ENCODE assay signal across 32 cellular contexts in the genomic region with DNA sequence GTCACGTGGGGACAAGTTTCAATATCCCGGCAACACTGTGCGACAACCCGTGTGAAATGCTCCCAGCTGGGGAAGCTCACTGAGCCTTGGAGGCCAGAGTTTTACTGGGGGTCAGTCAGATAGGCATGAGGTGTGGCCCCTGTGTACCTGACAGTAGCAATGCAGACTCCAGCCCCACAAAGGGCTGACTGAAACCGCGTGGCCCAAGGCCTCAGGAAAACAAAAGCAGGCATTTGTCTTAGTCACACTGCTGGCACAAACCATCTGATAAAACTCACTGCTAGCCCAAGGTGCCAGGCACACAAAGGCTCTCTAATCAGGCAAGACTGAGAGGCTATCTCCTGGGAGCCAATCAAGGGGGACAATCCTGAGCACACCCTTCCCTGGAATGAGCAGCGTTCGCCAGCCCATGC.
DNase-seq lines count a peak whose midpoint lies in the region; ATAC-seq, FAIRE-seq and TF ChIP-seq lines count a peak whose summit lies in the region.
"Had no signal": no experiment of that assay in that cellular context is flagged by ENCODE, and none has a peak within 500 bp of the region (broad histone marks: within the 10 kb centered on the region; RNA-seq: fewer than 3 reads in every experiment).

No MANE protein-coding gene starts in this region.

- peaks cover 18% of the 10 kb centered on the region for H3K4me1 Mint-ChIP-seq in Caco-2 (ENCODE audit: low read depth, unreplicated experiment)
- H3K4me1 Mint-ChIP-seq: activated CD4-positive, alpha-beta T cell treated with anti-CD3 and anti-CD28 coated beads for 36 hours; activated naive CD4-positive, alpha-beta T cell treated with anti-CD3 and anti-CD28 coated beads, Interleukin-2, amount 10 ng/mL, durations not matched to agents 7 days and 5 days; activated T-helper 17 cell treated with anti-CD3 and anti-CD28 coated beads, Interleukin-2, amount 50 U/mL, for 72 hours; naive B cell; stimulated activated memory B cell treated with anti-CD40 and anti-IgM and Interleukin-4, amounts not matched to agents 10 μg/mL and 1 μg/mL and 100 μg/mL, for 72 hours had no signal

- 14 to 20% methylated on average over 8 of the region's 8 CpGs for WGBS in pancreas, 2 donors

- H3K27me3 ChIP-seq in Caco-2 (replicated peaks; ENCODE audit: control insufficient read depth, insufficient read depth, low read length) (no peaks in the 10 kb centered on the region; the same call in 1 of the 2 replicates), MG63 (no peaks in the 10 kb centered on the region), pancreas (no peaks in the 10 kb centered on the region)
- H3K27me3 ChIP-seq: adrenal gland, brain microvascular endothelial cell, left lung, uterus had no signal

- H3K27ac ChIP-seq in epithelial cell of prostate: no peak overlapping the region
- peak overlapping the region; percentile 42 to 75 (median 48) for H3K27ac ChIP-seq in pancreas
- H3K27ac ChIP-seq: adrenal gland, brain microvascular endothelial cell, GM23248, left lung, uterus, VCaP had no signal

- peak overlapping the region; percentile 20 for H3K27ac Mint-ChIP-seq in Caco-2 (ENCODE audit: unreplicated experiment)
- H3K27ac Mint-ChIP-seq: activated CD4-positive, alpha-beta T cell treated with anti-CD3 and anti-CD28 coated beads for 36 hours; activated CD8-positive, alpha-beta T cell treated with anti-CD3 and anti-CD28 coated beads, Interleukin-2, amount 10 ng/mL, durations not matched to agents 7 days and 5 days; activated naive CD4-positive, alpha-beta T cell treated with anti-CD3 and anti-CD28 coated beads, Interleukin-2, amount 10 ng/mL, durations not matched to agents 7 days and 5 days; activated T-helper 17 cell treated with anti-CD3 and anti-CD28 coated beads, Interleukin-2, amount 50 U/mL, for 72 hours; naive B cell; stimulated activated memory B cell treated with anti-CD40 and anti-IgM and Interleukin-4, amounts not matched to agents 10 μg/mL and 1 μg/mL and 100 μg/mL, for 72 hours had no signal

- peaks cover 26% of the 10 kb centered on the region for H3K4me1 ChIP-seq in Caco-2
- peaks cover 4 to 17% (median 10%) of the 10 kb centered on the region in 3 donors for H3K4me1 ChIP-seq in pancreas
- H3K4me1 ChIP-seq: adrenal gland, left lung, uterus had no signal

- peaks cover 1% of the 10 kb centered on the region; the same call in 1 of the 2 replicates for H3K36me3 ChIP-seq in Caco-2 (ENCODE audit: control insufficient read depth, insufficient read depth, low read length)
- H3K36me3 ChIP-seq in MG63: no peaks in the 10 kb centered on the region
- H3K36me3 ChIP-seq in pancreas: no peaks in the 10 kb centered on the region
- H3K36me3 ChIP-seq: adrenal gland, brain microvascular endothelial cell, left lung, uterus had no signal

- POLR2A ChIA-PET in Caco-2 (lab: Charles Lee): no interaction called here

- DNase-seq in Caco-2: no peak
- peak; percentile 5 for DNase-seq in MG63
- DNase-seq in epithelial cell of prostate (ENCODE audit: low read depth, low spot score): peak; percentile 12
- DNase-seq in pancreas: peak in 4 of 6 donors; percentile 49 to 63 (median 60)
- no peak for DNase-seq in GOT3 (lab: John Stamatoyannopoulos, UW)
- DNase-seq in NAMALWA (ENCODE audit: low spot score): no peak
- no peak for DNase-seq in NCI-H128 (lab: John Stamatoyannopoulos, UW; ENCODE audit: unreplicated experiment)
- DNase-seq: activated CD4-positive, alpha-beta T cell treated with anti-CD3 and anti-CD28 coated beads for 36 hours; activated CD8-positive, alpha-beta T cell treated with anti-CD3 and anti-CD28 coated beads, Interleukin-2, amount 10 ng/mL, durations not matched to agents 7 days and 5 days; activated naive CD4-positive, alpha-beta T cell treated with anti-CD3 and anti-CD28 coated beads, Interleukin-2, amount 10 ng/mL, durations not matched to agents 7 days and 5 days; brain microvascular endothelial cell; effector CD4-positive, alpha-beta T cell; erythroblast; GM23248; KBM-7; left lung; mesenchymal stem cell; MM.1S; naive B cell; NCI-H1417 treated with DMSO at 0.1 percent for 48 hours; NCI-H2081; NCI-H748 treated with DMSO at 0.1 percent for 48 hours; occipital lobe; SHP77; uterus had no signal

- intact Hi-C loops in Caco-2 (cut with micrococcal nuclease; ENCODE audit: unreplicated experiment): no loop called here
- intact Hi-C loops in pancreas (cut with DNase I): no loop called here

- no peak overlapping the region for H3K4me3 ChIP-seq in Caco-2 (ENCODE audit: low read depth, low read length)
- H3K4me3 ChIP-seq in MG63: no peak overlapping the region
- H3K4me3 ChIP-seq in pancreas: no peak overlapping the region
- H3K4me3 ChIP-seq: adrenal gland, GM23248, left lung, uterus had no signal

- no peaks in the 10 kb centered on the region for H3K36me3 Mint-ChIP-seq in Caco-2 (ENCODE audit: insufficient read depth, unreplicated experiment)
- H3K36me3 Mint-ChIP-seq: activated naive CD4-positive, alpha-beta T cell treated with anti-CD3 and anti-CD28 coated beads, Interleukin-2, amount 10 ng/mL, durations not matched to agents 7 days and 5 days; naive B cell; stimulated activated memory B cell treated with anti-CD40 and anti-IgM and Interleukin-4, amounts not matched to agents 10 μg/mL and 1 μg/mL and 100 μg/mL, for 72 hours had no signal

- TF ChIP-seq CTCF in Caco-2 (IDR thresholded peaks at IDR 0.05; ENCODE audit: insufficient read depth in 1 of 2, low read depth in 1 of 2, low read length in 1 of 2, severe bottlenecking in 1 of 2, unreplicated experiment in 1 of 2) (no peak), pancreas (IDR thresholded peaks at IDR 0.05) (no peak)

- H3K9me3 ChIP-seq in Caco-2 (peaks cover 5% of the 10 kb centered on the region; the same call in 1 of the 2 replicates), MG63 (no peaks in the 10 kb centered on the region), pancreas (no peaks in the 10 kb centered on the region)
- H3K9me3 ChIP-seq: adrenal gland, left lung, uterus had no signal

- no peak for FAIRE-seq in pancreas (lab: Jason Lieb, UNC)
- FAIRE-seq: A204.1 had no signal

- no peaks in the 10 kb centered on the region for H3K9me3 Mint-ChIP-seq in Caco-2 (ENCODE audit: unreplicated experiment)
- H3K9me3 Mint-ChIP-seq: activated naive CD4-positive, alpha-beta T cell treated with anti-CD3 and anti-CD28 coated beads, Interleukin-2, amount 10 ng/mL, durations not matched to agents 7 days and 5 days; naive B cell; stimulated activated memory B cell treated with anti-CD40 and anti-IgM and Interleukin-4, amounts not matched to agents 10 μg/mL and 1 μg/mL and 100 μg/mL, for 72 hours had no signal

- peak; percentile 82 to 93 (median 87) for ATAC-seq in pancreas
- ATAC-seq in GM21367 (IDR thresholded peaks at IDR 0.05; ENCODE audit: unreplicated experiment): no peak
- ATAC-seq: activated CD4-positive, alpha-beta T cell treated with anti-CD3 and anti-CD28 coated beads for 36 hours; activated CD8-positive, alpha-beta T cell treated with anti-CD3 and anti-CD28 coated beads, Interleukin-2, amount 10 ng/mL, durations not matched to agents 7 days and 5 days; activated T-helper 17 cell treated with anti-CD3 and anti-CD28 coated beads, Interleukin-2, amount 50 U/mL, for 72 hours; left lung; Panc1; stimulated activated memory B cell treated with anti-CD40 and anti-IgM and Interleukin-4, amounts not matched to agents 10 μg/mL and 1 μg/mL and 100 μg/mL, for 72 hours had no signal

- BruUV-seq in Caco-2 (replicated peaks; lab: Mats Ljungman, UMichigan): no TSS peak

- H3K4me3 Mint-ChIP-seq in Caco-2 (ENCODE audit: unreplicated experiment): no peak overlapping the region
- H3K4me3 Mint-ChIP-seq: activated CD4-positive, alpha-beta T cell treated with anti-CD3 and anti-CD28 coated beads for 36 hours; activated CD8-positive, alpha-beta T cell treated with anti-CD3 and anti-CD28 coated beads, Interleukin-2, amount 10 ng/mL, durations not matched to agents 7 days and 5 days; activated naive CD4-positive, alpha-beta T cell treated with anti-CD3 and anti-CD28 coated beads, Interleukin-2, amount 10 ng/mL, durations not matched to agents 7 days and 5 days; activated T-helper 17 cell treated with anti-CD3 and anti-CD28 coated beads, Interleukin-2, amount 50 U/mL, for 72 hours; naive B cell; stimulated activated memory B cell treated with anti-CD40 and anti-IgM and Interleukin-4, amounts not matched to agents 10 μg/mL and 1 μg/mL and 100 μg/mL, for 72 hours had no signal

- H3K27me3 Mint-ChIP-seq in Caco-2 (ENCODE audit: insufficient read depth, unreplicated experiment): no peaks in the 10 kb centered on the region
- H3K27me3 Mint-ChIP-seq: activated naive CD4-positive, alpha-beta T cell treated with anti-CD3 and anti-CD28 coated beads, Interleukin-2, amount 10 ng/mL, durations not matched to agents 7 days and 5 days had no signal

- CTCF ChIA-PET in Caco-2 (lab: Charles Lee): no interaction called here

Comparison
In these comparisons a context has a peak if more than half of its experiments do, and no peak if none do; other contexts are left out.
1. DNase-seq: peak in MG63 (single experiment), epithelial cell of prostate (single experiment) and pancreas (4 of 6); none in Caco-2 (0 of 2), GOT3 (single experiment), NAMALWA (single experiment) and NCI-H128 (single experiment).